ENCODE assay signal across 8 cellular contexts in genomic region chr2:218291934-218292699, GRCh38. TPM values are rescaled to one million over a fixed set of nuclear protein-coding genes. Genes with fewer than 3 reads are reported as not detected.
DNase-seq lines count a peak whose midpoint lies in the region; ATAC-seq and TF ChIP-seq lines count a peak whose summit lies in the region.

TSS of gene TMBIM1 (minus strand) at chr2:218292503. CDS start at chr2:218282141, 10,362 bp downstream.

- H3K4me1 ChIP-seq in cardiac muscle cell (ENCODE audit: low read depth), result peaks cover 28% of the 10 kb centered on the region
- peaks cover 67 to 91% (median 78%) of the 10 kb centered on the region in 4 donors for H3K4me1 ChIP-seq in upper lobe of left lung

- H3K27me3 ChIP-seq in BJ (ENCODE audit: control insufficient read depth, insufficient read depth, low read length) (no peaks in the 10 kb centered on the region), cardiac muscle cell (no peaks in the 10 kb centered on the region), upper lobe of left lung (no peaks in the 10 kb centered on the region)

- peak within 1 kb of the TSS; percentile 93 for H3K4me3 Mint-ChIP-seq in activated naive CD8-positive, alpha-beta T cell treated with anti-CD3 and anti-CD28 coated beads, Interleukin-2, amount 10 ng/mL, durations not matched to agents 7 days and 5 days

- H3K4me1 Mint-ChIP-seq in activated naive CD8-positive, alpha-beta T cell treated with anti-CD3 and anti-CD28 coated beads, Interleukin-2, amount 10 ng/mL, durations not matched to agents 7 days and 5 days, result peaks cover 43% of the 10 kb centered on the region

- H3K27ac Mint-ChIP-seq in activated naive CD8-positive, alpha-beta T cell treated with anti-CD3 and anti-CD28 coated beads, Interleukin-2, amount 10 ng/mL, durations not matched to agents 7 days and 5 days, result peak within 1 kb of the TSS; percentile 93

- intact Hi-C loops in posterior cingulate gyrus (cut with DNase I), result loop anchor here (2.0 kb wide), 1 partner anchor 21 kb away; the partner anchor contains the start of genes AAMP and PNKD

- POLR2A ChIA-PET in BJ (lab: Charles Lee), result no interaction called here
- POLR2A ChIA-PET in activated naive CD8-positive, alpha-beta T cell treated with anti-CD3 and anti-CD28 coated beads, Interleukin-2, amount 10 ng/mL, durations not matched to agents 7 days and 5 days (lab: Charles Lee), result interaction anchor here (0.6 to 2.2 kb wide), 4 partner anchors 19 to 349 kb away, joined by 3 to 7 read pairs (median 4); no protein-coding TSS in a partner anchor

- DNase-seq in BJ (ENCODE audit: low read depth) (no peak), GM19238 (ENCODE audit: insufficient read length, low spot score) (peak; percentile 88), SKM-1 (lab: John Stamatoyannopoulos, UW; ENCODE audit: unreplicated experiment) (peak; percentile 63), cardiac muscle cell (ENCODE audit: low read depth in 1 of 2, low spot score in 1 of 2) (peak; percentile 81 to 82), posterior cingulate gyrus (peak in 9 of 10 donors; percentile 43 to 95 (median 61)), upper lobe of left lung (peak; percentile 89 to 97)
- DNase-seq in activated naive CD8-positive, alpha-beta T cell treated with anti-CD3 and anti-CD28 coated beads, Interleukin-2, amount 10 ng/mL, durations not matched to agents 7 days and 5 days, result peak; percentile 94

- WGBS in upper lobe of left lung, 2 donors, result 0% methylated on average over 9 to 20 of the region's 62 CpGs

- H3K9me3 ChIP-seq in cardiac muscle cell (ENCODE audit: low read depth), result no peaks in the 10 kb centered on the region
- no peaks in the 10 kb centered on the region for H3K9me3 ChIP-seq in upper lobe of left lung

- no peaks in the 10 kb centered on the region; the same call in 1 of the 2 replicates for H3K36me3 ChIP-seq in BJ (ENCODE audit: control insufficient read depth, insufficient read depth, low read length)
- no peaks in the 10 kb centered on the region for H3K36me3 ChIP-seq in cardiac muscle cell
- H3K36me3 ChIP-seq in upper lobe of left lung, result no peaks in the 10 kb centered on the region

- H3K27ac ChIP-seq in cardiac muscle cell (no peak within 1 kb of the TSS), upper lobe of left lung (peak within 1 kb of the TSS; percentile 97 to 100 (median 99))

- peak in 3 of 4 donors; percentile 78 to 95 (median 94) for TF ChIP-seq POLR2A in upper lobe of left lung (IDR thresholded peaks at IDR 0.05)

- H3K27me3 Mint-ChIP-seq in activated naive CD8-positive, alpha-beta T cell treated with anti-CD3 and anti-CD28 coated beads, Interleukin-2, amount 10 ng/mL, durations not matched to agents 7 days and 5 days, result no peaks in the 10 kb centered on the region

- ATAC-seq in HG03378 (IDR thresholded peaks at IDR 0.05; ENCODE audit: unreplicated experiment) (peak; percentile 40), upper lobe of left lung (ENCODE audit: low FRiP score in 2 of 2) (peak; percentile 91 to 96)
- peak; percentile 86 for ATAC-seq in activated naive CD8-positive, alpha-beta T cell treated with anti-CD3 and anti-CD28 coated beads, Interleukin-2, amount 10 ng/mL, durations not matched to agents 7 days and 5 days (ENCODE audit: low read depth)

- peak within 1 kb of the TSS; percentile 89 for H3K4me3 ChIP-seq in BJ (ENCODE audit: low read depth, low read length)
- peak within 1 kb of the TSS; percentile 35 for H3K4me3 ChIP-seq in cardiac muscle cell
- peak within 1 kb of the TSS; percentile 80 to 97 (median 88) for H3K4me3 ChIP-seq in upper lobe of left lung

- CTCF ChIA-PET in BJ (lab: Yijun Ruan, JAX), result interaction anchor here (0.6 to 17.8 kb wide), 20 partner anchors 10 to 584 kb away, joined by 3 to 244 read pairs (median 4); partner anchors contain the start of genes CATIP and CTDSP1

- TF ChIP-seq EP300 in upper lobe of left lung (IDR thresholded peaks at IDR 0.05), result no peak

- H3K9me3 Mint-ChIP-seq in activated naive CD8-positive, alpha-beta T cell treated with anti-CD3 and anti-CD28 coated beads, Interleukin-2, amount 10 ng/mL, durations not matched to agents 7 days and 5 days, result no peaks in the 10 kb centered on the region

- TF ChIP-seq CTCF in BJ (IDR thresholded peaks at IDR 0.05; ENCODE audit: insufficient read depth, low read depth, low read length), result peak; percentile 56
- TF ChIP-seq CTCF in cardiac muscle cell (IDR thresholded peaks at IDR 0.05; ENCODE audit: low read depth, low read length), result peak; percentile 56
- TF ChIP-seq CTCF in upper lobe of left lung (IDR thresholded peaks at IDR 0.05), result peak; percentile 95 to 100 (median 96)

- peaks cover 3% of the 10 kb centered on the region for H3K36me3 Mint-ChIP-seq in activated naive CD8-positive, alpha-beta T cell treated with anti-CD3 and anti-CD28 coated beads, Interleukin-2, amount 10 ng/mL, durations not matched to agents 7 days and 5 days

RNA-seq across cellular contexts. Expression of gene TMBIM1, which starts in this region (rescaled TPM):
- polyA plus RNA-seq in BJ (2011; rRNA removed) (116 and 206 TPM in 2 replicates), cardiac muscle cell (18.8 and 41.2 TPM in 2 replicates)
- 63.6 and 64.6 TPM in 2 replicates for polyA minus RNA-seq in BJ (2011; rRNA and poly(A)+ RNA removed)
- 10 to 100 TPM; 61.0 to 71.5 TPM for total RNA-seq in activated naive CD8-positive, alpha-beta T cell treated with anti-CD3 and anti-CD28 coated beads, Interleukin-2, amount 10 ng/mL, durations not matched to agents 7 days and 5 days
- total RNA-seq in cardiac muscle cell (15.5 and 25.9 TPM in 2 replicates), upper lobe of left lung (100 to 1,000 TPM; 112 to 359 (median 236) TPM)

Comparison
In these comparisons a context has a peak if more than half of its experiments do, and no peak if none do; other contexts are left out.
1. H3K4me3 ChIP-seq: peak in every context shown above with its lines; median percentile 89 in BJ; 88 in upper lobe of left lung; 35 in cardiac muscle cell.
2. ATAC-seq: peak in every context shown above with its lines; median percentile 94 in upper lobe of left lung; 86 in activated naive CD8-positive, alpha-beta T cell treated with anti-CD3 and anti-CD28 coated beads, Interleukin-2, amount 10 ng/mL, durations not matched to agents 7 days and 5 days; 40 in HG03378.